Comparison of ENCODE assay signal across 22 cellular contexts in the genomic region with DNA sequence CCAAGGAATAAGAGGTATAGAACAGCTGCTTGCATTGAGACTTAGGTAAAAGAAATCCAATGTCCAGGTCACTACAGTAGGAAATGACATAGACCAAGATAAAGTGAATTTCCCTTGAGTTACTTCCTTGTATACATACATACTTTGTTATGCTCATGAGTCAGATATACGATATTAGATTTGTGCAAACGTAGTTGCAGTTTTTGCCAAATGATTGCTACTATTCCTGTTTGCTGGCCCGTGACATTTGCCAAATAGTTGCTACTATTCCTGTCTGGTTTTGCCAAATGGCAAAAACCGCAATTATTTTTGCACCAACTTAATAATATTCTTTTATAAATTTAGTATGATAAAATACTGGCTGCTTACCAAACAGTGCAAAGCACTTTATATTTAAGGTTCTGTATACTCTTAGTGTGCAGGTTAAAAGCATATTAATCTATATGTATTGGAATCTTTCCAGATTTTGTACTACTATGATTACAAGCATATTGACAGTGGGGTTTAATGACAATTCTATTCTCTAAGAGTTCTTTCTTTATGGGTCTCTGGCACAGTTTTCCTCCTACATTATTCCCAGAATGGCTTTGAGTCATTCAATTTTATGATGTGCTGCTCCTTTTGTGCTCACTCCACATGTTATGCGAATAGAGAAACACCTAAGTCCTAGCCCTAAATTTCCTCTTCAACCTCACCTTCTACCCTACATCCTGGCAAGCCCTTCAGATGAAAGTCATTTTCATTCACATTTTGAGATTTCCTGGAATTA.
A peak's percentile ranks its signal among the peaks of the same experiment; 100 is the strongest.
DNase-seq lines count a peak whose midpoint lies in the region; ATAC-seq, FAIRE-seq and TF ChIP-seq lines count a peak whose summit lies in the region.
"Had no signal": no experiment of that assay in that cellular context is flagged by ENCODE, and none has a peak within 500 bp of the region (broad histone marks: within the 10 kb centered on the region; RNA-seq: fewer than 3 reads in every experiment).

No MANE protein-coding gene starts in this region.

- CTCF ChIA-PET in A549 (lab: Yijun Ruan, JAX): no interaction called here
- CTCF ChIA-PET in HEK293T (lab: Yijun Ruan, JAX): no interaction called here
- CTCF ChIA-PET in RWPE1 (lab: Yijun Ruan, JAX): no interaction called here

- H3K4me3 ChIP-seq in A549 (no peak overlapping the region), choroid plexus epithelial cell (ENCODE audit: low read depth, low read length) (no peak overlapping the region)
- H3K4me3 ChIP-seq: BLaER1 had no signal

- peaks cover 13% of the 10 kb centered on the region for H3K4me1 ChIP-seq in A549

- FAIRE-seq in A549 (lab: Jason Lieb, UNC): no peak
- no peak for FAIRE-seq in urothelium cell line (lab: Jason Lieb, UNC)
- FAIRE-seq: H54 had no signal

- DNase-seq in A549 (ENCODE audit: low read depth in 1 of 2, low spot score in 1 of 2): peak in 1 of 2 experiments; percentile 53
- DNase-seq in HEK293T (ENCODE audit: extremely low spot score): no peak
- peak; percentile 11 for DNase-seq in choroid plexus epithelial cell (ENCODE audit: low read depth)
- peak; percentile 1 for DNase-seq in glomerular visceral epithelial cell (ENCODE audit: extremely low spot score)
- DNase-seq in activated T-cell treated with anti-CD3 and anti-CD28 coated beads, Interleukin-2, amount 50 U/mL, for 1 hour: no peak
- DNase-seq in urothelium cell line (ENCODE audit: low spot score): no peak
- DNase-seq in RWPE1 (ENCODE audit: low spot score): no peak
- DNase-seq: activated CD4-positive, CD25-positive, alpha-beta regulatory T cell treated with anti-CD3 and anti-CD28 coated beads, Interleukin-2, amount 50 U/mL, for 72 hours; activated naive CD4-positive, alpha-beta T cell; activated T-cell treated with anti-CD3 and anti-CD28 coated beads, Interleukin-2, amount 50 U/mL, for 24 hours; COR-L47; head of caudate nucleus; natural killer cell; NCI-H1048; NCI-H187 treated with DMSO at 0.1 percent for 48 hours; OCI-M1; SIG-M5 had no signal

- no peak for TF ChIP-seq RAD21 in A549 (conservative IDR thresholded peaks at IDR 0.05 in 1 of 2, IDR thresholded peaks at IDR 0.05 in 1 of 2)

- H3K4me2 ChIP-seq in A549: peak overlapping the region; percentile 46
- H3K4me2 ChIP-seq: BLaER1, KMS-11 had no signal

- 0 out of 6 replicates have a peak overlapping the region, but pooled peaks of 1 of the 2 experiments have one; percentile 18 for H3K27ac ChIP-seq in A549
- no peak overlapping the region for H3K27ac ChIP-seq in RWPE1
- H3K27ac ChIP-seq: BLaER1, KMS-11 had no signal

- no peak for TF ChIP-seq CTCF in A549 (IDR thresholded peaks at IDR 0.05)
- TF ChIP-seq CTCF in choroid plexus epithelial cell (conservative IDR thresholded peaks at IDR 0.05; ENCODE audit: low read depth, low read length): no peak
- no peak for TF ChIP-seq CTCF in RWPE1 (conservative IDR thresholded peaks at IDR 0.05; ENCODE audit: low read depth)

- TF ChIP-seq EP300 in A549 (IDR thresholded peaks at IDR 0.05): no peak

- peak; percentile 70 to 78 for ATAC-seq in A549
- no peak for ATAC-seq in HG03108 (IDR thresholded peaks at IDR 0.05; ENCODE audit: unreplicated experiment)
- ATAC-seq: natural killer cell, sciatic nerve had no signal

- WGBS in A549 (ENCODE audit: missing lambda C conversion rate): 26% methylated on average over 5 of the region's 5 CpGs

- no peaks in the 10 kb centered on the region for H3K9me3 ChIP-seq in A549
- H3K9me3 ChIP-seq: BLaER1 had no signal

- POLR2A ChIA-PET in A549 (lab: Yijun Ruan, JAX): no interaction called here
- POLR2A ChIA-PET in HEK293T (lab: Yijun Ruan, JAX): no interaction called here
- POLR2A ChIA-PET in RWPE1 (lab: Yijun Ruan, JAX; ENCODE audit: low non-redundant PET): no interaction called here

- no peak for TF ChIP-seq POLR2A in A549 (IDR thresholded peaks at IDR 0.05; ENCODE audit: low read length)

TF ChIP-seq in A549, 52 proteins besides CTCF, POLR2A, EP300 and RAD21:
- TF ChIP-seq TP53 (CRISPR knock-in tag; IDR thresholded peaks at IDR 0.05) (no peak), FOSL2 (IDR thresholded peaks at IDR 0.05) (no peak), FOSL2 (CRISPR knock-in tag; IDR thresholded peaks at IDR 0.05) (peak; percentile 55)

TF ChIP-seq in HEK293T, 16 proteins besides CTCF, POLR2A, EP300 and RAD21:
- TF ChIP-seq FOXA1 (IDR thresholded peaks at IDR 0.05) (no peak), ELF4 (IDR thresholded peaks at IDR 0.05) (peak; percentile 73)

Comparison
In these comparisons a context has a peak if more than half of its experiments do, and no peak if none do; other contexts are left out.
1. DNase-seq: peak in choroid plexus epithelial cell (single experiment) and glomerular visceral epithelial cell (single experiment); none in HEK293T (single experiment), activated T-cell treated with anti-CD3 and anti-CD28 coated beads, Interleukin-2, amount 50 U/mL, for 1 hour (single experiment), urothelium cell line (single experiment) and RWPE1 (single experiment).